In the genomic region with DNA sequence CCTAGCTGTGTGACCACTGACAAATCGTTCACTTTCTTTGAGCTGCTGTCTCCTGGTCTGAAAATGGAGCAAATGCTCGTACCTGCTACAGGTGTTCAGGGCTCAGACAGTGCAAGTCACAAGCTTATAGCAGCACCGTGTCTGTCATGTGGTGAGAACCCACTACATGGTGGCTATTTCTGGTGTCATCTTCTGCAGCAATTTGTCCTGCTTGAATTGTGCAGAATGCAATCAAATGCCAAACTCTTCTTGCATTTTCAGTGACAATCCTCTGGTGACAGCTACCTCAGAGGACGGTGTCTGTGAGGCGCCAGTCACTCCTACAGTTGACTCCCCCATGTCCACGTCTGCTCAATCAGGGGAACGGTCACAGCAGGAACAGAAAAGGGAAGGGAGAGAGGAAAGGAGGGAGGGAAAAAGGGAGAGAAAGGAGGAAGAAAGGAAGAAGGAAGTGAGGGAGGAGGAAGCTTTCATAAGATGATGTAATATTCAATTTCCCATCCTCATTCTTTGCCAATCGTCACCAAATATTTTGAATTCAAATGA, we compare ENCODE assay signal across 1 cellular context.
TF ChIP-seq lines count a peak whose summit lies in the region.

No MANE protein-coding gene starts in this region.

TF ChIP-seq in GM12878, 131 proteins besides CTCF, POLR2A, EP300 and RAD21 (continued from another document):
- TF ChIP-seq, protein P1, sequence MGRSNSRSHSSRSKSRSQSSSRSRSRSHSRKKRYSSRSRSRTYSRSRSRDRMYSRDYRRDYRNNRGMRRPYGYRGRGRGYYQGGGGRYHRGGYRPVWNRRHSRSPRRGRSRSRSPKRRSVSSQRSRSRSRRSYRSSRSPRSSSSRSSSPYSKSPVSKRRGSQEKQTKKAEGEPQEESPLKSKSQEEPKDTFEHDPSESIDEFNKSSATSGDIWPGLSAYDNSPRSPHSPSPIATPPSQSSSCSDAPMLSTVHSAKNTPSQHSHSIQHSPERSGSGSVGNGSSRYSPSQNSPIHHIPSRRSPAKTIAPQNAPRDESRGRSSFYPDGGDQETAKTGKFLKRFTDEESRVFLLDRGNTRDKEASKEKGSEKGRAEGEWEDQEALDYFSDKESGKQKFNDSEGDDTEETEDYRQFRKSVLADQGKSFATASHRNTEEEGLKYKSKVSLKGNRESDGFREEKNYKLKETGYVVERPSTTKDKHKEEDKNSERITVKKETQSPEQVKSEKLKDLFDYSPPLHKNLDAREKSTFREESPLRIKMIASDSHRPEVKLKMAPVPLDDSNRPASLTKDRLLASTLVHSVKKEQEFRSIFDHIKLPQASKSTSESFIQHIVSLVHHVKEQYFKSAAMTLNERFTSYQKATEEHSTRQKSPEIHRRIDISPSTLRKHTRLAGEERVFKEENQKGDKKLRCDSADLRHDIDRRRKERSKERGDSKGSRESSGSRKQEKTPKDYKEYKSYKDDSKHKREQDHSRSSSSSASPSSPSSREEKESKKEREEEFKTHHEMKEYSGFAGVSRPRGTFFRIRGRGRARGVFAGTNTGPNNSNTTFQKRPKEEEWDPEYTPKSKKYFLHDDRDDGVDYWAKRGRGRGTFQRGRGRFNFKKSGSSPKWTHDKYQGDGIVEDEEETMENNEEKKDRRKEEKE (IDR thresholded peaks at IDR 0.05) = no peak
- TF ChIP-seq, protein P2, sequence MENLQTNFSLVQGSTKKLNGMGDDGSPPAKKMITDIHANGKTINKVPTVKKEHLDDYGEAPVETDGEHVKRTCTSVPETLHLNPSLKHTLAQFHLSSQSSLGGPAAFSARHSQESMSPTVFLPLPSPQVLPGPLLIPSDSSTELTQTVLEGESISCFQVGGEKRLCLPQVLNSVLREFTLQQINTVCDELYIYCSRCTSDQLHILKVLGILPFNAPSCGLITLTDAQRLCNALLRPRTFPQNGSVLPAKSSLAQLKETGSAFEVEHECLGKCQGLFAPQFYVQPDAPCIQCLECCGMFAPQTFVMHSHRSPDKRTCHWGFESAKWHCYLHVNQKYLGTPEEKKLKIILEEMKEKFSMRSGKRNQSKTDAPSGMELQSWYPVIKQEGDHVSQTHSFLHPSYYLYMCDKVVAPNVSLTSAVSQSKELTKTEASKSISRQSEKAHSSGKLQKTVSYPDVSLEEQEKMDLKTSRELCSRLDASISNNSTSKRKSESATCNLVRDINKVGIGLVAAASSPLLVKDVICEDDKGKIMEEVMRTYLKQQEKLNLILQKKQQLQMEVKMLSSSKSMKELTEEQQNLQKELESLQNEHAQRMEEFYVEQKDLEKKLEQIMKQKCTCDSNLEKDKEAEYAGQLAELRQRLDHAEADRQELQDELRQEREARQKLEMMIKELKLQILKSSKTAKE (IDR thresholded peaks at IDR 0.05; ENCODE audit: low read depth, poor library complexity, severe bottlenecking) = no peak
- TF ChIP-seq NR2F1 (conservative IDR thresholded peaks at IDR 0.05) (no peak), ZNF622 (IDR thresholded peaks at IDR 0.05) (no peak)
